In genomic region chr14:90293766-90294471, GRCh38 we compare ENCODE assay signal across 24 cellular contexts.
"Had no signal": no experiment of that assay in that cellular context is flagged by ENCODE, and none has a peak within 500 bp of the region (broad histone marks: within the 10 kb centered on the region; RNA-seq: fewer than 3 reads in every experiment).

No MANE protein-coding gene starts in this region.

- H3K4me3 Mint-ChIP-seq: activated CD8-positive, alpha-beta T cell treated with anti-CD3 and anti-CD28 coated beads for 36 hours; activated naive CD8-positive, alpha-beta T cell treated with anti-CD3 and anti-CD28 coated beads, Interleukin-2, amount 10 ng/mL, durations not matched to agents 7 days and 5 days; activated T-cell treated with anti-CD3 and anti-CD28 coated beads, Interleukin-2, amount 50 U/mL, for 72 hours; brain; natural killer cell treated with Interleukin-12 subunit alpha and Interleukin-12 subunit beta and Interleukin-15 and Interleukin-18, amount 100 ng/mL, for 72 hours; stimulated activated naive B cell treated with anti-CD40 and anti-IgM and Interleukin-4, amounts not matched to agents 10 μg/mL and 1 μg/mL and 100 μg/mL, for 72 hours; T-helper 1 cell treated with Interleukin-12 subunit alpha and Interleukin-12 subunit beta and Interleukin-4 antibody, amounts not matched to agents 30 μg/mL and 1 μg/mL, for 36 hours; WTC11 had no signal

- H3K27me3 ChIP-seq: right atrium auricular region, tibial artery, uterus had no signal

- H3K4me3 ChIP-seq: right atrium auricular region, skin epidermis, tibial artery, uterus had no signal

- ATAC-seq: activated CD8-positive, alpha-beta T cell treated with anti-CD3 and anti-CD28 coated beads for 36 hours; left ventricle myocardium superior; stimulated activated naive B cell treated with anti-CD40 and anti-IgM and Interleukin-4, amounts not matched to agents 10 μg/mL and 1 μg/mL and 100 μg/mL, for 72 hours; WTC11 had no signal

- H3K27me3 Mint-ChIP-seq: activated CD8-positive, alpha-beta T cell treated with anti-CD3 and anti-CD28 coated beads for 36 hours; activated naive CD8-positive, alpha-beta T cell treated with anti-CD3 and anti-CD28 coated beads, Interleukin-2, amount 10 ng/mL, durations not matched to agents 7 days and 5 days; brain; natural killer cell treated with Interleukin-12 subunit alpha and Interleukin-12 subunit beta and Interleukin-15 and Interleukin-18, amount 100 ng/mL, for 72 hours; progenitor cell of endocrine pancreas; stimulated activated naive B cell treated with anti-CD40 and anti-IgM and Interleukin-4, amounts not matched to agents 10 μg/mL and 1 μg/mL and 100 μg/mL, for 72 hours had no signal

- H3K27ac ChIP-seq: epithelial cell of prostate, right atrium auricular region, skin epidermis, tibial artery, uterus had no signal

- H3K36me3 ChIP-seq: uterus had no signal

- H3K27ac Mint-ChIP-seq: activated CD8-positive, alpha-beta T cell treated with anti-CD3 and anti-CD28 coated beads for 36 hours; activated naive CD8-positive, alpha-beta T cell treated with anti-CD3 and anti-CD28 coated beads, Interleukin-2, amount 10 ng/mL, durations not matched to agents 7 days and 5 days; activated T-cell treated with anti-CD3 and anti-CD28 coated beads, Interleukin-2, amount 50 U/mL, for 72 hours; brain; natural killer cell treated with Interleukin-12 subunit alpha and Interleukin-12 subunit beta and Interleukin-15 and Interleukin-18, amount 100 ng/mL, for 72 hours; progenitor cell of endocrine pancreas; stimulated activated naive B cell treated with anti-CD40 and anti-IgM and Interleukin-4, amounts not matched to agents 10 μg/mL and 1 μg/mL and 100 μg/mL, for 72 hours; T-helper 1 cell treated with Interleukin-12 subunit alpha and Interleukin-12 subunit beta and Interleukin-4 antibody, amounts not matched to agents 30 μg/mL and 1 μg/mL, for 36 hours; WTC11 had no signal

- DNase-seq: activated CD4-positive, alpha-beta T cell treated with anti-CD3 and anti-CD28 coated beads for 4 hours; activated CD8-positive, alpha-beta memory T cell treated with anti-CD3 and anti-CD28 coated beads, Interleukin-2, amount 50 U/mL, for 4 hours; activated CD8-positive, alpha-beta T cell treated with anti-CD3 and anti-CD28 coated beads for 36 hours; activated gamma-delta T cell; activated naive CD8-positive, alpha-beta T cell treated with anti-CD3 and anti-CD28 coated beads, Interleukin-2, amount 10 ng/mL, durations not matched to agents 7 days and 5 days; activated T-cell treated with anti-CD3 and anti-CD28 coated beads, Interleukin-2, amount 50 U/mL, for 72 hours; cerebellar nuclear complex; effector memory CD4-positive, alpha-beta T cell; hippocampal formation; left ventricle myocardium superior; nucleus accumbens; stimulated activated CD4-positive, alpha-beta T cell treated with anti-CD3 and anti-CD28 coated beads, Interleukin-15, amount 100 ng/mL, for 24 hours; stimulated activated CD4-positive, alpha-beta T cell treated with anti-CD3 and anti-CD28 coated beads, Interleukin-4, amount 100 ng/mL, for 1 hour; stimulated activated naive B cell treated with anti-CD40 and anti-IgM and Interleukin-4, amounts not matched to agents 10 μg/mL and 1 μg/mL and 100 μg/mL, for 72 hours; tibial artery; uterus had no signal

- H3K9me3 Mint-ChIP-seq: activated CD8-positive, alpha-beta T cell treated with anti-CD3 and anti-CD28 coated beads for 36 hours; activated naive CD8-positive, alpha-beta T cell treated with anti-CD3 and anti-CD28 coated beads, Interleukin-2, amount 10 ng/mL, durations not matched to agents 7 days and 5 days; activated T-cell treated with anti-CD3 and anti-CD28 coated beads, Interleukin-2, amount 50 U/mL, for 72 hours; brain; natural killer cell treated with Interleukin-12 subunit alpha and Interleukin-12 subunit beta and Interleukin-15 and Interleukin-18, amount 100 ng/mL, for 72 hours; stimulated activated naive B cell treated with anti-CD40 and anti-IgM and Interleukin-4, amounts not matched to agents 10 μg/mL and 1 μg/mL and 100 μg/mL, for 72 hours; T-helper 1 cell treated with Interleukin-12 subunit alpha and Interleukin-12 subunit beta and Interleukin-4 antibody, amounts not matched to agents 30 μg/mL and 1 μg/mL, for 36 hours; WTC11 had no signal

- H3K9me3 ChIP-seq: right atrium auricular region, tibial artery, uterus had no signal

- H3K4me1 Mint-ChIP-seq: activated naive CD8-positive, alpha-beta T cell treated with anti-CD3 and anti-CD28 coated beads, Interleukin-2, amount 10 ng/mL, durations not matched to agents 7 days and 5 days; stimulated activated naive B cell treated with anti-CD40 and anti-IgM and Interleukin-4, amounts not matched to agents 10 μg/mL and 1 μg/mL and 100 μg/mL, for 72 hours had no signal
